22 cellular contexts compared by ENCODE assay signal in the genomic region with DNA sequence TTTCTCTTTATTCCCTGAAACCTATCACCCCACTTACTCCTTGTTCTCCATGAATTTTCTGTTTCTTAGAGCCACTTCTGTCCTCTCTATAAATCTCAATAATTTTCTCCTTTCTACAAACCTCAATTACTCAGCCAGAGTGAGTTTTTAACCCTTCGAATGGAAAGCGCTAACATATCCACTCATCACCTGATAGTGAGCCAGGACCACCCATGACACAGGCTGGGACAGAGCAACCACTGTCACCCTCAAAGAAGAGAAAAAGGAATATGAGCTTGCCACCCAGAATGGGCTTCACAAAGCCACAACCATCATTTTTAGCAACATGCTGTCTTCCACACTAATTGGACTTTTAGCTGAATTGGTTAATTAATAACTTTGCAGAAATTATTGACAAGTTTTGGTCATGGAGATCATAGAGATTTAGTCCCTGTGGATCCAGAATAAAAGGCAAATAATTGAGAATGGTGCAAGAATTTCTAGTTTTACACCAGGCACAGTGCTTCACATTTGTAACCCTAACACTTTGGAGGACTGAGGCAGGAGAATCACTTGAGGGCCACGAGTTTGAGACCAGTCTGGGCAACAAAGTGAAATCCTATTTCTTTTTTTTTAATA. TPM values are rescaled to one million over a fixed set of nuclear protein-coding genes. Genes with fewer than 3 reads are reported as not detected.
DNase-seq lines count a peak whose midpoint lies in the region; ATAC-seq and TF ChIP-seq lines count a peak whose summit lies in the region.
"Had no signal": no experiment of that assay in that cellular context is flagged by ENCODE, and none has a peak within 500 bp of the region (broad histone marks: within the 10 kb centered on the region; RNA-seq: fewer than 3 reads in every experiment).

No MANE protein-coding gene starts in this region.

- TF ChIP-seq CTCF in right atrium auricular region (IDR thresholded peaks at IDR 0.05) (no peak), hepatocyte (IDR thresholded peaks at IDR 0.05; ENCODE audit: poor library complexity) (no peak), lower lobe of right lung (IDR thresholded peaks at IDR 0.05) (no peak), vagina (IDR thresholded peaks at IDR 0.05) (no peak), testis (IDR thresholded peaks at IDR 0.05) (no peak)

- 92% methylated on average over 3 of the region's 3 CpGs for WGBS in hepatocyte (ENCODE audit: low lambda C conversion rate, missing lambda C conversion rate)
- WGBS in testis, 2 donors = 84 to 90% methylated on average over 3 of the region's 3 CpGs

- H3K27me3 ChIP-seq in right atrium auricular region = no peaks in the 10 kb centered on the region
- no peaks in the 10 kb centered on the region for H3K27me3 ChIP-seq in hepatocyte
- no peaks in the 10 kb centered on the region for H3K27me3 ChIP-seq in lower lobe of right lung (ENCODE audit: low read depth)
- no peaks in the 10 kb centered on the region for H3K27me3 ChIP-seq in vagina
- H3K27me3 ChIP-seq in testis = no peaks in the 10 kb centered on the region
- H3K27me3 ChIP-seq: BLaER1 treated with 17β-estradiol and CSF1 and Interleukin-3, amounts not matched to agents 10 nM and 100 nM had no signal

- no peaks in the 10 kb centered on the region for H4K20me1 ChIP-seq in hepatocyte (ENCODE audit: insufficient read depth, poor library complexity, severe bottlenecking)
- H4K20me1 ChIP-seq: BLaER1 treated with 17β-estradiol and CSF1 and Interleukin-3, amounts not matched to agents 10 nM and 100 nM had no signal

- no peaks in the 10 kb centered on the region for H3K79me2 ChIP-seq in hepatocyte

- H3K9me2 ChIP-seq in hepatocyte (replicated peaks; ENCODE audit: insufficient read depth) = no peaks in the 10 kb centered on the region

- H3K36me3 ChIP-seq in right atrium auricular region = no peaks in the 10 kb centered on the region
- H3K36me3 ChIP-seq in hepatocyte (replicated peaks; ENCODE audit: insufficient read depth, low read depth) = no peaks in the 10 kb centered on the region
- H3K36me3 ChIP-seq in lower lobe of right lung = no peaks in the 10 kb centered on the region
- no peaks in the 10 kb centered on the region for H3K36me3 ChIP-seq in vagina
- no peaks in the 10 kb centered on the region for H3K36me3 ChIP-seq in testis (ENCODE audit: low read depth, missing control alignments)
- H3K36me3 ChIP-seq: BLaER1 treated with 17β-estradiol and CSF1 and Interleukin-3, amounts not matched to agents 10 nM and 100 nM had no signal

- DNase-seq in right atrium auricular region (ENCODE audit: low spot score) = no peak
- DNase-seq in left ventricle myocardium superior = no peak
- DNase-seq in hepatocyte (ENCODE audit: low spot score) = no peak
- DNase-seq in lower lobe of right lung = no peak
- DNase-seq in vagina (ENCODE audit: extremely low spot score in 2 of 2) = no peak
- DNase-seq in stimulated activated naive CD4-positive, alpha-beta T cell (lab: John Stamatoyannopoulos, UW) = no peak
- no peak for DNase-seq in testis
- DNase-seq in iPS-NIHi11 (ENCODE audit: low spot score) = no peak
- DNase-seq: AML-193; CD4-positive, alpha-beta T cell; DMS53; HCEC 1CT; IMR-90; KG1; MM.1S; NCI-H2029; NCI-H446 treated with DMSO at 0.1 percent for 48 hours; NCI-H526; PC-9; Right ventricle myocardium superior had no signal

- H3K4me1 ChIP-seq in right atrium auricular region = peaks cover 0 to 34% of the 10 kb centered on the region in 2 donors
- peaks cover 33% of the 10 kb centered on the region for H3K4me1 ChIP-seq in hepatocyte (ENCODE audit: insufficient read depth)
- H3K4me1 ChIP-seq in lower lobe of right lung = peaks cover 9% of the 10 kb centered on the region
- H3K4me1 ChIP-seq in vagina = peaks cover 34% of the 10 kb centered on the region
- peaks cover 25% of the 10 kb centered on the region for H3K4me1 ChIP-seq in testis

- no peak overlapping the region for H2AFZ ChIP-seq in hepatocyte
- H2AFZ ChIP-seq: PC-9 had no signal

- H3K4me3 ChIP-seq in right atrium auricular region (no peak overlapping the region), hepatocyte (no peak overlapping the region), lower lobe of right lung (no peak overlapping the region), vagina (no peak overlapping the region), testis (no peak overlapping the region)
- H3K4me3 ChIP-seq: BLaER1 treated with 17β-estradiol and CSF1 and Interleukin-3, amounts not matched to agents 10 nM and 100 nM; GM12878; PC-9 had no signal

- H3K4me2 ChIP-seq in hepatocyte = peak overlapping the region; percentile 22
- H3K4me2 ChIP-seq: BLaER1 treated with 17β-estradiol and CSF1 and Interleukin-3, amounts not matched to agents 10 nM and 100 nM; PC-9 had no signal

- H3K9me3 ChIP-seq in right atrium auricular region (no peaks in the 10 kb centered on the region), hepatocyte (ENCODE audit: low read depth) (no peaks in the 10 kb centered on the region), lower lobe of right lung (no peaks in the 10 kb centered on the region), vagina (no peaks in the 10 kb centered on the region), testis (no peaks in the 10 kb centered on the region)

- intact Hi-C loops in left ventricle myocardium superior (cut with micrococcal nuclease) = no loop called here
- intact Hi-C loops in lower lobe of right lung (cut with DNase I) = no loop called here
- intact Hi-C loops in vagina (cut with DNase I) = no loop called here
- intact Hi-C loops in testis (cut with DNase I; ENCODE audit: low total_unique reads) = no loop called here

- no peak for TF ChIP-seq POLR2A in vagina (IDR thresholded peaks at IDR 0.05)
- TF ChIP-seq POLR2A in testis (IDR thresholded peaks at IDR 0.05) = no peak

- ATAC-seq in left ventricle myocardium superior = no peak
- ATAC-seq in lower lobe of right lung = no peak
- ATAC-seq: GM12878 had no signal

- peak overlapping the region; percentile 34 to 74 for H3K27ac ChIP-seq in right atrium auricular region
- peak overlapping the region; percentile 32 for H3K27ac ChIP-seq in hepatocyte
- peak overlapping the region; percentile 5 for H3K27ac ChIP-seq in lower lobe of right lung
- H3K27ac ChIP-seq in vagina = peak overlapping the region; percentile 42
- H3K27ac ChIP-seq in testis = no peak overlapping the region
- H3K27ac ChIP-seq: BLaER1 treated with 17β-estradiol and CSF1 and Interleukin-3, amounts not matched to agents 10 nM and 100 nM; PC-9 had no signal

RNA-seq across cellular contexts. Expression of gene SELENOP, which starts 32.1 kb away (rescaled TPM):
- total RNA-seq in right atrium auricular region = 100 to 1,000 TPM; 161 to 213 TPM
- 297 TPM for total RNA-seq in left ventricle myocardium superior
- 5,946 and 6,524 TPM in 2 replicates for total RNA-seq in hepatocyte
- 2,543 and 3,137 TPM in 2 replicates for polyA plus RNA-seq in hepatocyte
- total RNA-seq in lower lobe of right lung = 705 TPM
- total RNA-seq in vagina = 344 TPM
- total RNA-seq in testis = 100 to 1,000 TPM in 1 of 2 donors, 10 to 100 TPM in 1; 52.1 to 125 TPM
- 156 TPM for polyA plus RNA-seq in testis (ENCODE audit: insufficient read depth, low read depth, low replicate concordance)

Comparison
In these comparisons a context has a peak if more than half of its experiments do, and no peak if none do; other contexts are left out.
1. H3K27ac ChIP-seq: peak in right atrium auricular region (2 of 2), hepatocyte (single experiment), lower lobe of right lung (single experiment) and vagina (single experiment); none in testis (0 of 2).